Comparison of ENCODE assay signal across 16 cellular contexts in the genomic region with DNA sequence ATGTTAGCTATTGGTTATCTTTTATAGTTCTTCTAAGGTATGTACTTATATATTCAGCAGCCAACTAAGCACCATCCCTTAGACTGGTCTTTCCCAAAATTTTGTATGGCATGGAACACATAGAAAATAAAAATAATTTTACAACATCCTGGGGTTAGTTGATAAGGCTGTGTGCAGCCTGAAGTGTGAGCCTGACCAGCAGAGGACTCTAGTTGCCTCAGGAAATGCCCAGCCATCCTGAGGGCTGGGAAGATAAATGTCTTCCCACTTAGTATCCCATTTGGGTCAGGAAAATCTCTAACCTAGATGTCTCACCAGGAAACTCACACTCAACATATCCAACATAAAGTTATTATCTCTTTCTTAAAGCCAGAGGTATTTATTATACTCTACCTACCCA.
"Had no signal": no experiment of that assay in that cellular context is flagged by ENCODE, and none has a peak within 500 bp of the region (broad histone marks: within the 10 kb centered on the region; RNA-seq: fewer than 3 reads in every experiment).

No MANE protein-coding gene starts in this region.

- DNase-seq: islet precursor cell; left ventricle myocardium inferior; mesendoderm; naive B cell; natural killer cell; ovary; right lobe of liver; stimulated activated CD4-positive, alpha-beta T cell treated with anti-CD3 and anti-CD28 coated beads, Interleukin-1b, Interleukin-23, amount 100 ng/mL, for 48 hours; stimulated activated CD4-positive, alpha-beta T cell treated with anti-CD3 and anti-CD28 coated beads, Interleukin-2, amount 100 ng/mL, for 48 hours; stimulated activated CD4-positive, alpha-beta T cell treated with anti-CD3 and anti-CD28 coated beads, Interleukin-4, amount 100 ng/mL, for 4 hours; stimulated activated CD8-positive, alpha-beta memory T cell treated with anti-CD3 and anti-CD28 coated beads, Interleukin-4, amount 100 ng/mL, for 48 hours; stimulated activated naive CD4-positive, alpha-beta T cell treated with Interleukin-2 at 50 U/mL for 16 hours; stimulated activated naive CD8-positive, alpha-beta T cell treated with anti-CD3 and anti-CD28 coated beads, Interleukin-15, amount 100 ng/mL, for 72 hours; substantia nigra; uterus had no signal

- ATAC-seq: natural killer cell; right lobe of liver; stimulated activated memory B cell treated with anti-CD40 and anti-IgM and Interleukin-4, amounts not matched to agents 10 μg/mL and 1 μg/mL and 100 μg/mL, for 72 hours; stimulated activated naive CD8-positive, alpha-beta T cell treated with anti-CD3 and anti-CD28 coated beads, Interleukin-15, amount 100 ng/mL, for 72 hours had no signal
